Comparison of ENCODE assay signal across 27 cellular contexts in the genomic region with DNA sequence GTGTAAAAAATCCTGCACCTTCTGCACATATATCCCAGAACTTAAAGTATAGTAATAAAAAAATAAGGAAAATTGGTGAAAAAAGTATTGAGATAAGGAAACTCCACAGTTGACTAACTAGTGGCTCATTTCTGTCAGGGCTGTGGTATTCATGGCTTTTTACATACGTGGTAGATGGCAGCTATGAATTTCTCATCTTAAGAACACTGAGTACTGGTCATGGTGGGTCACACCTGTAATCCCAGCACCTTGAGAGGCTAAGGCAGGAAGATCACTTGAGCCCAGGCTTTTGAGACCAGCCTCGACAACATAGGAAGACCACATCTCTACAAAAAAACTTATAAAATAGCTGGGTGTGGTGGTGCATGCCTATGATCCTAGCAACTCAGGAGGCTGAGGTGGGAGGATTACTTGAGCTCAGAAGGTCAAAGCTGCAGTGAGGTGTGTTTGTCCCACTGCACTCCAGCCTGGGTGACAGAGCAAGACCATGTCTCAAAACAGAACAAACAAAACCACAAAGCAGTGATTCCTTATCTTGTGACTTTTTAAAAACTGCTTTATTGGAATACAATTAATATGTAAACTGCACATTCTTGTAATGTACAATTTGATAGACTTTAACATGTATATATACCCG. TPM values are rescaled to one million over a fixed set of nuclear protein-coding genes. Genes with fewer than 3 reads are reported as not detected.
DNase-seq lines count a peak whose midpoint lies in the region; ATAC-seq and FAIRE-seq lines count a peak whose summit lies in the region.
"Had no signal": no experiment of that assay in that cellular context is flagged by ENCODE, and none has a peak within 500 bp of the region (broad histone marks: within the 10 kb centered on the region; RNA-seq: fewer than 3 reads in every experiment).

No MANE protein-coding gene starts in this region.

- POLR2A ChIA-PET in activated CD4-positive, alpha-beta T cell treated with anti-CD3 and anti-CD28 coated beads for 36 hours (lab: Charles Lee), result interaction anchor here (1.4 kb wide), 1 partner anchor 23 kb away, joined by 3 read pairs; no protein-coding TSS in a partner anchor

- peak; percentile 76 for FAIRE-seq in GM19239 (lab: Jason Lieb, UNC)
- FAIRE-seq: A204.1 had no signal

- H3K27ac Mint-ChIP-seq in activated CD4-positive, alpha-beta T cell treated with anti-CD3 and anti-CD28 coated beads for 36 hours, result no peak overlapping the region
- peak overlapping the region; percentile 92 for H3K27ac Mint-ChIP-seq in activated T-helper 17 cell treated with anti-CD3 and anti-CD28 coated beads, Interleukin-2, amount 50 U/mL, for 72 hours
- H3K27ac Mint-ChIP-seq: activated CD4-positive, alpha-beta T cell treated with anti-CD3 and anti-CD28 coated beads, Interleukin-2, amount 10 ng/mL, durations not matched to agents 7 days and 5 days; B cell; HFFc6; type B pancreatic cell had no signal

- peak; percentile 12 for DNase-seq in activated CD4-positive, alpha-beta T cell treated with anti-CD3 and anti-CD28 coated beads for 36 hours
- no peak for DNase-seq in activated CD4-positive, alpha-beta T cell treated with anti-CD3 and anti-CD28 coated beads, Interleukin-2, amount 50 U/mL, for 4 hours
- no peak for DNase-seq in GM19239 (ENCODE audit: insufficient read length, low spot score)
- DNase-seq in NCI-H82 treated with DMSO at 0.1 percent for 48 hours (lab: John Stamatoyannopoulos, UW; ENCODE audit: unreplicated experiment), result no peak
- no peak for DNase-seq in NCI-H1092 (lab: John Stamatoyannopoulos, UW)
- DNase-seq: activated CD4-positive, alpha-beta T cell treated with anti-CD3 and anti-CD28 coated beads, Interleukin-2, amount 10 ng/mL, durations not matched to agents 7 days and 5 days; colonic mucosa; DMS153; effector memory CD8-positive, alpha-beta T cell; foreskin fibroblast; heart left ventricle; HFFc6; IMR-90; mammary epithelial cell; NCI-H1417; NCI-H2081; NCI-H345; NCI-H774; psoas muscle; stimulated activated CD8-positive, alpha-beta memory T cell treated with anti-CD3 and anti-CD28 coated beads, Interleukin-4, amount 100 ng/mL, for 48 hours had no signal

- CTCF ChIA-PET in activated CD4-positive, alpha-beta T cell treated with anti-CD3 and anti-CD28 coated beads for 36 hours (lab: Charles Lee), result interaction anchor here (1.1 to 1.2 kb wide), 2 partner anchors 22 to 36 kb away, joined by 3 read pairs; no protein-coding TSS in a partner anchor

- peaks cover 17% of the 10 kb centered on the region for H3K36me3 Mint-ChIP-seq in activated CD4-positive, alpha-beta T cell treated with anti-CD3 and anti-CD28 coated beads for 36 hours (ENCODE audit: low read depth)
- peaks cover under 1% of the 10 kb centered on the region for H3K36me3 Mint-ChIP-seq in activated T-helper 17 cell treated with anti-CD3 and anti-CD28 coated beads, Interleukin-2, amount 50 U/mL, for 72 hours (ENCODE audit: low read depth)

- H3K9me3 Mint-ChIP-seq in activated CD4-positive, alpha-beta T cell treated with anti-CD3 and anti-CD28 coated beads for 36 hours (ENCODE audit: low read depth), result peaks cover 19% of the 10 kb centered on the region
- H3K9me3 Mint-ChIP-seq in activated T-helper 17 cell treated with anti-CD3 and anti-CD28 coated beads, Interleukin-2, amount 50 U/mL, for 72 hours, result peaks cover 7% of the 10 kb centered on the region

- ATAC-seq in activated CD4-positive, alpha-beta T cell treated with anti-CD3 and anti-CD28 coated beads for 36 hours, result peak; percentile 76
- peak; percentile 68 for ATAC-seq in HG02973 (IDR thresholded peaks at IDR 0.05; ENCODE audit: unreplicated experiment)
- ATAC-seq in activated T-helper 17 cell treated with anti-CD3 and anti-CD28 coated beads, Interleukin-2, amount 50 U/mL, for 72 hours (replicated peaks), result peak; percentile 80
- no peak for ATAC-seq in GM18858 (IDR thresholded peaks at IDR 0.05; ENCODE audit: unreplicated experiment)
- ATAC-seq: effector memory CD8-positive, alpha-beta T cell; heart left ventricle; psoas muscle; SK-N-SH treated with all-trans-retinoic acid at 6 μM for 48 hours had no signal

- intact Hi-C loops in activated CD4-positive, alpha-beta T cell treated with anti-CD3 and anti-CD28 coated beads for 36 hours (cut with DNase I, micrococcal nuclease), result no loop called here

- no peaks in the 10 kb centered on the region for H3K27me3 Mint-ChIP-seq in activated CD4-positive, alpha-beta T cell treated with anti-CD3 and anti-CD28 coated beads for 36 hours
- H3K27me3 Mint-ChIP-seq in activated T-helper 17 cell treated with anti-CD3 and anti-CD28 coated beads, Interleukin-2, amount 50 U/mL, for 72 hours, result no peaks in the 10 kb centered on the region
- H3K27me3 Mint-ChIP-seq: activated CD4-positive, alpha-beta T cell treated with anti-CD3 and anti-CD28 coated beads, Interleukin-2, amount 10 ng/mL, durations not matched to agents 7 days and 5 days; B cell; effector memory CD8-positive, alpha-beta T cell; type B pancreatic cell had no signal

- H3K4me3 Mint-ChIP-seq in activated CD4-positive, alpha-beta T cell treated with anti-CD3 and anti-CD28 coated beads for 36 hours, result no peak overlapping the region
- H3K4me3 Mint-ChIP-seq in activated T-helper 17 cell treated with anti-CD3 and anti-CD28 coated beads, Interleukin-2, amount 50 U/mL, for 72 hours, result no peak overlapping the region
- H3K4me3 Mint-ChIP-seq: activated CD4-positive, alpha-beta T cell treated with anti-CD3 and anti-CD28 coated beads, Interleukin-2, amount 10 ng/mL, durations not matched to agents 7 days and 5 days; B cell; effector memory CD8-positive, alpha-beta T cell; HFFc6; type B pancreatic cell had no signal

- H3K4me1 Mint-ChIP-seq in activated CD4-positive, alpha-beta T cell treated with anti-CD3 and anti-CD28 coated beads for 36 hours, result peaks cover 37% of the 10 kb centered on the region
- peaks cover 20% of the 10 kb centered on the region for H3K4me1 Mint-ChIP-seq in activated T-helper 17 cell treated with anti-CD3 and anti-CD28 coated beads, Interleukin-2, amount 50 U/mL, for 72 hours

RNA-seq across cellular contexts. Expression of a gene that starts 16.8 kb away (rescaled TPM):
- total RNA-seq in activated CD4-positive, alpha-beta T cell treated with anti-CD3 and anti-CD28 coated beads for 36 hours, result 10 to 100 TPM; 26.7 to 39.8 TPM
- 10 to 100 TPM; 17.1 to 34.4 TPM for total RNA-seq in activated T-helper 17 cell treated with anti-CD3 and anti-CD28 coated beads, Interleukin-2, amount 50 U/mL, for 72 hours
- total RNA-seq: mammary epithelial cell had no signal
